8 cellular contexts compared by ENCODE assay signal in genomic region chrX:47143894-47144625, GRCh38. TPM values are rescaled to one million over a fixed set of nuclear protein-coding genes. Genes with fewer than 3 reads are reported as not detected.
DNase-seq lines count a peak whose midpoint lies in the region; ATAC-seq, FAIRE-seq and TF ChIP-seq lines count a peak whose summit lies in the region.

No MANE protein-coding gene starts in this region.

- POLR2A ChIA-PET in activated CD4-positive, alpha-beta T cell treated with anti-CD3 and anti-CD28 coated beads for 36 hours (lab: Charles Lee), result interaction anchor here (0.6 to 1.4 kb wide), 6 partner anchors 9 to 238 kb away, joined by 4 to 9 read pairs (median 6); no protein-coding TSS in a partner anchor
- POLR2A ChIA-PET in HEK293 (lab: Yijun Ruan, JAX), result interaction anchor here (0.7 to 1.8 kb wide), 12 partner anchors 8 to 380 kb away, joined by 3 to 29 read pairs (median 5); partner anchors contain the start of genes CDK16, RP2 and USP11

- TF ChIP-seq CTCF in HEK293 (tag by site-specific recombination; IDR thresholded peaks at IDR 0.05) (no peak), astrocyte (IDR thresholded peaks at IDR 0.05; ENCODE audit: insufficient read depth, low read depth, low read length) (no peak)

- H3K9me3 ChIP-seq in HEK293 (ENCODE audit: control insufficient read depth, insufficient read depth, low read depth, low read length) (no peaks in the 10 kb centered on the region), astrocyte (ENCODE audit: insufficient read depth, low read depth, low read length) (no peaks in the 10 kb centered on the region)

- no peak for ATAC-seq in activated CD4-positive, alpha-beta T cell treated with anti-CD3 and anti-CD28 coated beads for 36 hours

- H3K79me2 ChIP-seq in astrocyte (ENCODE audit: insufficient read depth, low read length), result peaks cover 59% of the 10 kb centered on the region

- peak overlapping the region; percentile 82 for H3K27ac ChIP-seq in HEK293 (ENCODE audit: extremely low read depth, low read depth, low read length)
- peak overlapping the region; percentile 91 for H3K27ac ChIP-seq in astrocyte (ENCODE audit: low read depth, low read length)

- peaks cover 36% of the 10 kb centered on the region for H3K36me3 Mint-ChIP-seq in activated CD4-positive, alpha-beta T cell treated with anti-CD3 and anti-CD28 coated beads for 36 hours (ENCODE audit: low read depth)
- peaks cover 7% of the 10 kb centered on the region for H3K36me3 Mint-ChIP-seq in astrocyte (ENCODE audit: low read depth, unreplicated experiment)

- peak overlapping the region; percentile 74 for H3K4me3 ChIP-seq in HEK293 (ENCODE audit: low read depth, low read length)
- H3K4me3 ChIP-seq in astrocyte (ENCODE audit: insufficient read depth, low read depth, low read length), result peak overlapping the region; percentile 83

- CTCF ChIA-PET in activated CD4-positive, alpha-beta T cell treated with anti-CD3 and anti-CD28 coated beads for 36 hours (lab: Charles Lee), result interaction anchor here (0.7 to 1.3 kb wide), 6 partner anchors 9 to 244 kb away, joined by 3 to 11 read pairs (median 4); no protein-coding TSS in a partner anchor
- CTCF ChIA-PET in HEK293 (lab: Yijun Ruan, JAX), result interaction anchor here (0.6 to 1.7 kb wide), 4 partner anchors 9 to 45 kb away, joined by 3 to 13 read pairs (median 4); no protein-coding TSS in a partner anchor

- H3K36me3 ChIP-seq in HEK293 (ENCODE audit: control insufficient read depth in 2 of 2, insufficient read depth in 1 of 2, low read length in 2 of 2) (peaks cover 1 to 41% of the 10 kb centered on the region in 2 experiments; a peak in 2 of 3 replicates), astrocyte (ENCODE audit: insufficient read depth, low read length) (no peaks in the 10 kb centered on the region)

- peak overlapping the region; percentile 60 for H2AFZ ChIP-seq in astrocyte (ENCODE audit: low read depth, low read length)

- peak overlapping the region; percentile 98 for H3K4me3 Mint-ChIP-seq in activated CD4-positive, alpha-beta T cell treated with anti-CD3 and anti-CD28 coated beads for 36 hours
- peak overlapping the region; percentile 99 for H3K4me3 Mint-ChIP-seq in astrocyte (ENCODE audit: unreplicated experiment)

- H3K4me1 Mint-ChIP-seq in activated CD4-positive, alpha-beta T cell treated with anti-CD3 and anti-CD28 coated beads for 36 hours, result peaks cover 23% of the 10 kb centered on the region
- no peaks in the 10 kb centered on the region for H3K4me1 Mint-ChIP-seq in astrocyte (ENCODE audit: low read depth, unreplicated experiment)

- FAIRE-seq in astrocyte (lab: Jason Lieb, UNC), result no peak

- no peaks in the 10 kb centered on the region for H3K9me3 Mint-ChIP-seq in activated CD4-positive, alpha-beta T cell treated with anti-CD3 and anti-CD28 coated beads for 36 hours (ENCODE audit: low read depth)
- no peaks in the 10 kb centered on the region for H3K9me3 Mint-ChIP-seq in astrocyte (ENCODE audit: unreplicated experiment)

- H3K27me3 ChIP-seq in astrocyte (ENCODE audit: insufficient read depth, low read length), result no peaks in the 10 kb centered on the region

- H3K4me1 ChIP-seq in HEK293 (ENCODE audit: control insufficient read depth, insufficient read depth, low read length) (0 out of 2 replicates have a peak, but pooled peaks cover 3% of the 10 kb centered on the region), astrocyte (ENCODE audit: insufficient read depth, low read length) (peaks cover 13% of the 10 kb centered on the region)

- peak overlapping the region; percentile 95 for H3K4me2 ChIP-seq in astrocyte (ENCODE audit: low read length)

- peaks cover 54% of the 10 kb centered on the region for H4K20me1 ChIP-seq in astrocyte (ENCODE audit: insufficient read depth, low read length)

- intact Hi-C loops in activated CD4-positive, alpha-beta T cell treated with anti-CD3 and anti-CD28 coated beads for 36 hours (cut with DNase I, micrococcal nuclease), result loop anchor here (1.0 to 10.0 kb wide), 5 partner anchors 49 to 511 kb away; partner anchors contain the start of genes ELK1 (in 1 of the 2), UBA1 (in 1 of the 2) and UXT (in 1 of the 2)

- DNase-seq in activated CD4-positive, alpha-beta T cell treated with anti-CD3 and anti-CD28 coated beads for 36 hours, result peak; percentile 59
- no peak for DNase-seq in activated CD4-positive, alpha-beta T cell treated with anti-CD3 and anti-CD28 coated beads for 1 hour
- DNase-seq in NCI-H2227 (lab: John Stamatoyannopoulos, UW; ENCODE audit: unreplicated experiment) (peak; percentile 76), astrocyte (ENCODE audit: low read depth) (peak; percentile 8), hippocampal formation (lab: John Stamatoyannopoulos, UW) (peak; percentile 42 to 81), putamen (ENCODE audit: low spot score) (peak; percentile 20), SHP77 treated with DMSO at 0.1 percent for 48 hours (lab: John Stamatoyannopoulos, UW) (no peak)

- H3K27ac Mint-ChIP-seq in activated CD4-positive, alpha-beta T cell treated with anti-CD3 and anti-CD28 coated beads for 36 hours, result peak overlapping the region; percentile 100
- H3K27ac Mint-ChIP-seq in astrocyte (ENCODE audit: unreplicated experiment), result no peak overlapping the region

- H3K27me3 Mint-ChIP-seq in activated CD4-positive, alpha-beta T cell treated with anti-CD3 and anti-CD28 coated beads for 36 hours, result no peaks in the 10 kb centered on the region
- no peaks in the 10 kb centered on the region for H3K27me3 Mint-ChIP-seq in astrocyte (ENCODE audit: low read depth, unreplicated experiment)

- H3K9ac ChIP-seq in astrocyte (ENCODE audit: low read length), result peak overlapping the region; percentile 98

TF ChIP-seq in HEK293, 187 proteins besides CTCF, POLR2A, EP300 and RAD21 (continues in another document):
- TF ChIP-seq ZNF610 (tag by site-specific recombination; IDR thresholded peaks at IDR 0.05; ENCODE audit: borderline replicate concordance) (no peak), ZNF510 (tag by site-specific recombination; IDR thresholded peaks at IDR 0.05; ENCODE audit: insufficient replicate concordance) (no peak), ZNF174 (tag by site-specific recombination; IDR thresholded peaks at IDR 0.05) (no peak), ZNF600 (tag by site-specific recombination; IDR thresholded peaks at IDR 0.05) (no peak), ZNF16 (tag by site-specific recombination; IDR thresholded peaks at IDR 0.05; ENCODE audit: low read depth) (no peak), ZNF621 (tag by site-specific recombination; IDR thresholded peaks at IDR 0.05) (no peak), ZNF560 (tag by site-specific recombination; IDR thresholded peaks at IDR 0.05; ENCODE audit: borderline replicate concordance) (no peak)
- TF ChIP-seq, protein P1, sequence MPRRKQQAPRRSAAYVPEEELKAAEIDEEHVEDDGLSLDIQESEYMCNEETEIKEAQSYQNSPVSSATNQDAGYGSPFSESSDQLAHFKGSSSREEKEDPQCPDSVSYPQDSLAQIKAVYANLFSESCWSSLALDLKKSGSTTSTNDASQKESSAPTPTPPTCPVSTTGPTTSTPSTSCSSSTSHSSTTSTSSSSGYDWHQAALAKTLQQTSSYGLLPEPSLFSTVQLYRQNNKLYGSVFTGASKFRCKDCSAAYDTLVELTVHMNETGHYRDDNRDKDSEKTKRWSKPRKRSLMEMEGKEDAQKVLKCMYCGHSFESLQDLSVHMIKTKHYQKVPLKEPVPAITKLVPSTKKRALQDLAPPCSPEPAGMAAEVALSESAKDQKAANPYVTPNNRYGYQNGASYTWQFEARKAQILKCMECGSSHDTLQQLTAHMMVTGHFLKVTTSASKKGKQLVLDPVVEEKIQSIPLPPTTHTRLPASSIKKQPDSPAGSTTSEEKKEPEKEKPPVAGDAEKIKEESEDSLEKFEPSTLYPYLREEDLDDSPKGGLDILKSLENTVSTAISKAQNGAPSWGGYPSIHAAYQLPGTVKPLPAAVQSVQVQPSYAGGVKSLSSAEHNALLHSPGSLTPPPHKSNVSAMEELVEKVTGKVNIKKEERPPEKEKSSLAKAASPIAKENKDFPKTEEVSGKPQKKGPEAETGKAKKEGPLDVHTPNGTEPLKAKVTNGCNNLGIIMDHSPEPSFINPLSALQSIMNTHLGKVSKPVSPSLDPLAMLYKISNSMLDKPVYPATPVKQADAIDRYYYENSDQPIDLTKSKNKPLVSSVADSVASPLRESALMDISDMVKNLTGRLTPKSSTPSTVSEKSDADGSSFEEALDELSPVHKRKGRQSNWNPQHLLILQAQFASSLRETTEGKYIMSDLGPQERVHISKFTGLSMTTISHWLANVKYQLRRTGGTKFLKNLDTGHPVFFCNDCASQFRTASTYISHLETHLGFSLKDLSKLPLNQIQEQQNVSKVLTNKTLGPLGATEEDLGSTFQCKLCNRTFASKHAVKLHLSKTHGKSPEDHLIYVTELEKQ (tag by site-specific recombination; IDR thresholded peaks at IDR 0.05; ENCODE audit: borderline replicate concordance), result no peak
- TF ChIP-seq, protein P2, sequence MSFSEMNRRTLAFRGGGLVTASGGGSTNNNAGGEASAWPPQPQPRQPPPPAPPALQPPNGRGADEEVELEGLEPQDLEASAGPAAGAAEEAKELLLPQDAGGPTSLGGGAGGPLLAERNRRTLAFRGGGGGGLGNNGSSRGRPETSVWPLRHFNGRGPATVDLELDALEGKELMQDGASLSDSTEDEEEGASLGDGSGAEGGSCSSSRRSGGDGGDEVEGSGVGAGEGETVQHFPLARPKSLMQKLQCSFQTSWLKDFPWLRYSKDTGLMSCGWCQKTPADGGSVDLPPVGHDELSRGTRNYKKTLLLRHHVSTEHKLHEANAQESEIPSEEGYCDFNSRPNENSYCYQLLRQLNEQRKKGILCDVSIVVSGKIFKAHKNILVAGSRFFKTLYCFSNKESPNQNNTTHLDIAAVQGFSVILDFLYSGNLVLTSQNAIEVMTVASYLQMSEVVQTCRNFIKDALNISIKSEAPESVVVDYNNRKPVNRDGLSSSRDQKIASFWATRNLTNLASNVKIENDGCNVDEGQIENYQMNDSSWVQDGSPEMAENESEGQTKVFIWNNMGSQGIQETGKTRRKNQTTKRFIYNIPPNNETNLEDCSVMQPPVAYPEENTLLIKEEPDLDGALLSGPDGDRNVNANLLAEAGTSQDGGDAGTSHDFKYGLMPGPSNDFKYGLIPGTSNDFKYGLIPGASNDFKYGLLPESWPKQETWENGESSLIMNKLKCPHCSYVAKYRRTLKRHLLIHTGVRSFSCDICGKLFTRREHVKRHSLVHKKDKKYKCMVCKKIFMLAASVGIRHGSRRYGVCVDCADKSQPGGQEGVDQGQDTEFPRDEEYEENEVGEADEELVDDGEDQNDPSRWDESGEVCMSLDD (tag by site-specific recombination; IDR thresholded peaks at IDR 0.05), result 0 out of 2 replicates have a peak, but pooled peaks have one; percentile 13

RNA-seq across cellular contexts. Expression of gene NDUFB11, which starts 0.4 kb away (rescaled TPM):
- total RNA-seq in activated CD4-positive, alpha-beta T cell treated with anti-CD3 and anti-CD28 coated beads for 36 hours, result 10 to 100 TPM; 89.9 to 90.8 TPM
- total RNA-seq in astrocyte, result 79.4 and 86.3 TPM in 2 replicates

RNA-seq across cellular contexts. Expression of gene RBM10, which starts 1.0 kb away (rescaled TPM):
- total RNA-seq in activated CD4-positive, alpha-beta T cell treated with anti-CD3 and anti-CD28 coated beads for 36 hours, result 10 to 100 TPM; 63.8 to 72.1 TPM
- 35.9 and 36.3 TPM in 2 replicates for total RNA-seq in astrocyte

RNA-seq across cellular contexts. Expression of gene UBA1, which starts 49.6 kb away (rescaled TPM):
- total RNA-seq in activated CD4-positive, alpha-beta T cell treated with anti-CD3 and anti-CD28 coated beads for 36 hours, result 100 to 1,000 TPM; 224 to 249 TPM
- 232 and 244 TPM in 2 replicates for total RNA-seq in astrocyte

Comparison
In these comparisons a context has a peak if more than half of its experiments do, and no peak if none do; other contexts are left out.
1. DNase-seq: peak in activated CD4-positive, alpha-beta T cell treated with anti-CD3 and anti-CD28 coated beads for 36 hours (single experiment), NCI-H2227 (single experiment), astrocyte (single experiment), hippocampal formation (2 of 2) and putamen (single experiment); none in activated CD4-positive, alpha-beta T cell treated with anti-CD3 and anti-CD28 coated beads for 1 hour (single experiment) and SHP77 treated with DMSO at 0.1 percent for 48 hours (single experiment).